Comparison of ENCODE assay signal across 8 cellular contexts in the genomic region with DNA sequence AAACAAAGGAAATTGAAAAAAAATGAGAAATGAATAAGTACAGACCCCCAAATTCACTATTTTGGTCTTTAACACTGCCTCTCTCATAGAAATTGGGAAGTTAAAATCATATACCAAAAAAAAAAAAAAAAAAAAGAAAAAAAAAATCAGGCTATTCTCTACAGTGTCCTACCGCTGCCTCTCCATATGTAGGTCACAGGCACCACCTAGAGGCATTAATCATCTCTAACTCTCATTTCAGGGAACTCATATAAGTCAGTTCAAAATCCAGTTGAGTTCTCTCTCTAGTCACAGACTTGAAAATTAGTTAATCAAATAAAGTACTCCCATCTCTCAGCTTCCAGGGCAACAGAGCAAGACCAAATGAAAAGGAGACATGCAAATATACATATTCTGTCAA. TPM values are rescaled to one million over a fixed set of nuclear protein-coding genes. Genes with fewer than 3 reads are reported as not detected.
DNase-seq lines count a peak whose midpoint lies in the region; ATAC-seq and TF ChIP-seq lines count a peak whose summit lies in the region.

No MANE protein-coding gene starts in this region.

- peaks cover 9% of the 10 kb centered on the region for H3K4me1 Mint-ChIP-seq in brain

- H4K20me1 ChIP-seq in Loucy (ENCODE audit: insufficient read depth, low read length, poor library complexity, severe bottlenecking): no peaks in the 10 kb centered on the region
- H4K20me1 ChIP-seq in osteoblast (ENCODE audit: insufficient read depth, low read length): no peaks in the 10 kb centered on the region

- no peak overlapping the region for H3K4me3 Mint-ChIP-seq in brain

- no peak overlapping the region for H3K27ac ChIP-seq in osteoblast (ENCODE audit: low read depth, low read length)

- H3K9me3 ChIP-seq in Loucy (ENCODE audit: insufficient read depth, low read depth, low read length): no peaks in the 10 kb centered on the region
- no peaks in the 10 kb centered on the region for H3K9me3 ChIP-seq in osteoblast (ENCODE audit: low read depth, low read length)

- H3K36me3 ChIP-seq in Loucy (ENCODE audit: insufficient read depth, low read length): no peaks in the 10 kb centered on the region
- no peaks in the 10 kb centered on the region for H3K36me3 ChIP-seq in osteoblast (ENCODE audit: insufficient read depth, low read length)

- H3K27ac Mint-ChIP-seq in brain: no peak overlapping the region

- no peak overlapping the region for H2AFZ ChIP-seq in Loucy (ENCODE audit: low read length)
- H2AFZ ChIP-seq in osteoblast (ENCODE audit: low read length): no peak overlapping the region

- no peaks in the 10 kb centered on the region for H3K4me1 ChIP-seq in Loucy (ENCODE audit: insufficient read depth, low read length, poor library complexity, severe bottlenecking)
- H3K4me1 ChIP-seq in osteoblast (ENCODE audit: insufficient read depth, low read length): no peaks in the 10 kb centered on the region

- H3K4me3 ChIP-seq in Loucy (ENCODE audit: low read length, poor library complexity, severe bottlenecking): no peak overlapping the region
- no peak overlapping the region for H3K4me3 ChIP-seq in osteoblast (ENCODE audit: insufficient read depth, low read length)

- H3F3A ChIP-seq in Loucy (ENCODE audit: low read depth): no peaks in the 10 kb centered on the region

- H3K9me3 Mint-ChIP-seq in brain: peaks cover 0 to 3% (median 0%) of the 10 kb centered on the region in 5 experiments

- H3K4me2 ChIP-seq in Loucy (ENCODE audit: low read depth, low read length, poor library complexity, severe bottlenecking) (no peak overlapping the region), osteoblast (ENCODE audit: insufficient read depth, low read length) (no peak overlapping the region)

- H3K79me2 ChIP-seq in Loucy (ENCODE audit: insufficient read depth, low read length) (no peaks in the 10 kb centered on the region), osteoblast (ENCODE audit: insufficient read depth, low read length) (no peaks in the 10 kb centered on the region)

- peak; percentile 6 for DNase-seq in Daoy (ENCODE audit: low read depth)
- DNase-seq in osteoblast (ENCODE audit: insufficient read length, low spot score, missing footprints): peak; percentile 87
- DNase-seq in AML-193 (lab: John Stamatoyannopoulos, UW): no peak
- no peak for DNase-seq in superior temporal gyrus (ENCODE audit: extremely low spot score)

- H3K9ac ChIP-seq in Loucy (ENCODE audit: low read depth, low read length, poor library complexity, severe bottlenecking): no peak overlapping the region

- H3K9me2 ChIP-seq in Loucy (replicated peaks; ENCODE audit: low read depth, low read length): no peaks in the 10 kb centered on the region

- TF ChIP-seq CTCF in Loucy (conservative IDR thresholded peaks at IDR 0.05; ENCODE audit: low read length) (peak; percentile 65), brain (conservative IDR thresholded peaks at IDR 0.05) (peak; percentile 56 to 62), osteoblast (IDR thresholded peaks at IDR 0.05; ENCODE audit: extremely low read depth, low read depth, low read length) (peak; percentile 58)

- ATAC-seq in GM21515 (IDR thresholded peaks at IDR 0.05; ENCODE audit: unreplicated experiment): peak; percentile 68
- no peak for ATAC-seq in HG03565 (IDR thresholded peaks at IDR 0.05; ENCODE audit: unreplicated experiment)

- no peaks in the 10 kb centered on the region for H3K27me3 ChIP-seq in Loucy (ENCODE audit: insufficient read depth, low read length, poor library complexity, severe bottlenecking)
- peaks cover 7% of the 10 kb centered on the region for H3K27me3 ChIP-seq in osteoblast (ENCODE audit: insufficient read depth, low read length)

- no peaks in the 10 kb centered on the region for H3K27me3 Mint-ChIP-seq in brain

- no peaks in the 10 kb centered on the region for H3K36me3 Mint-ChIP-seq in brain

RNA-seq across cellular contexts. Expression of gene COX18, which starts 47.9 kb away (rescaled TPM):
- total RNA-seq in Daoy (2014; rRNA removed; shearing (Covaris generic)): 6.1 and 10.9 TPM in 2 replicates
- 5.5 TPM for polyA plus RNA-seq in brain (ENCODE audit: insufficient read depth, low read depth, low replicate concordance)
- total RNA-seq in osteoblast: 25.9 and 29.0 TPM in 2 replicates

Comparison
In these comparisons a context has a peak if more than half of its experiments do, and no peak if none do; other contexts are left out.
1. DNase-seq: peak in Daoy (single experiment) and osteoblast (single experiment); none in AML-193 (0 of 2) and superior temporal gyrus (single experiment).
2. Peak in every context shown above with its lines, with median percentiles within 50 percentile points of each other: CTCF ChIP-seq.